ENCODE assay signal across 16 cellular contexts in the genomic region with DNA sequence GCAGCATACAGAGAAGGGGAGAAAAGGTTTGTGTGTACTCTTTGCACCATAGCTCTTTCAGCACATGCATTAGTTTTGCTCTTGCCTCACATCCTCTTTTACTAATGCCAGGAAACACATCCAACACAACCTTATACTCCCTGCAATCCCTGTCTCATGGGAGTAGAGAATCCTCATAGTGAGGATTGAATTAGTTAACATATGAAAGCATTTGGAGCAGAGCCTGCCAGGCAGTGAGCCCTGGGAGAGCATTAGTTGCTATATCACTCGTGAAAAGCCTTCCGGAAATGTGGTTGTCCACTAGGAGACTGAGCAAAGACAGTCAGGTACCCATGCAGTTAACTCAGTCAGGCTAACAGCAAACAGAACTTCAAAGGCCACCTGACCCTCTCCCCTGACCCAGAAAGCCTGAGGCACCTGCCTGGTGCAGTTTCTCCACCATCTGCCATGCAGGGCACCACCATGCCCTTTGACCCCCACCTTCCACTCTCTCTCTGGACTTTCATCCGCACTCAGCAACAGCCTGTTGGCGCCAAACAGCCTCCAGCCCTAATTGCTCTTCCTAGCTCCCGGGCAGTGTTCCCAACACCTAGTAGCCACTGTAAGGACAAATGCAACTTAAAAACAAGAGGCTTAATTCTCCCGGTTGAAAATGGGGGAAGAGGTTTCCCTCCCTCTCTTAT. TPM values are rescaled to one million over a fixed set of nuclear protein-coding genes. Genes with fewer than 3 reads are reported as not detected.
DNase-seq lines count a peak whose midpoint lies in the region; ATAC-seq and TF ChIP-seq lines count a peak whose summit lies in the region.
"Had no signal": no experiment of that assay in that cellular context is flagged by ENCODE, and none has a peak within 500 bp of the region (broad histone marks: within the 10 kb centered on the region; RNA-seq: fewer than 3 reads in every experiment).

No MANE protein-coding gene starts in this region.

- no peaks in the 10 kb centered on the region for H4K20me1 ChIP-seq in smooth muscle cell (ENCODE audit: low read depth)

- no peaks in the 10 kb centered on the region for H3K9me3 Mint-ChIP-seq in type B pancreatic cell

- 55% methylated on average over 6 of the region's 6 CpGs for WGBS in smooth muscle cell (ENCODE audit: low lambda C conversion rate)

- DNase-seq in DMS 273 (lab: John Stamatoyannopoulos, UW; ENCODE audit: unreplicated experiment) = peak; percentile 39
- no peak for DNase-seq in DMS 273 treated with DMSO at 0.1 percent for 48 hours (lab: John Stamatoyannopoulos, UW)
- peak; percentile 54 for DNase-seq in cerebellar cortex (ENCODE audit: low spot score)
- DNase-seq in left lobe of liver (ENCODE audit: low spot score) = peak; percentile 98
- no peak for DNase-seq in type B pancreatic cell (ENCODE audit: extremely low spot score, unreplicated experiment)
- no peak for DNase-seq in NCI-H2029 treated with DMSO at 0.1 percent for 48 hours (lab: John Stamatoyannopoulos, UW)
- no peak for DNase-seq in NAMALWA (ENCODE audit: low spot score)
- no peak for DNase-seq in smooth muscle cell (lab: John Stamatoyannopoulos, UW; ENCODE audit: unreplicated experiment)
- DNase-seq: activated CD8-positive, alpha-beta memory T cell treated with anti-CD3 and anti-CD28 coated beads, Interleukin-2, amount 50 U/mL, for 48 hours; effector CD4-positive, alpha-beta T cell; mesenchymal stem cell; NCI-H187; PC-3 had no signal

- TF ChIP-seq CTCF in type B pancreatic cell (conservative IDR thresholded peaks at IDR 0.05) (no peak), smooth muscle cell (IDR thresholded peaks at IDR 0.05; ENCODE audit: borderline replicate concordance, insufficient read depth, poor library complexity, severe bottlenecking) (no peak)

- H3K9me3 ChIP-seq in smooth muscle cell (replicated peaks; ENCODE audit: low read depth) = no peaks in the 10 kb centered on the region
- H3K9me3 ChIP-seq: suprapubic skin had no signal

- H3K36me3 ChIP-seq in smooth muscle cell (ENCODE audit: low read depth) = no peaks in the 10 kb centered on the region
- H3K36me3 ChIP-seq: suprapubic skin had no signal

- H3K4me2 ChIP-seq in smooth muscle cell = no peak overlapping the region

- peaks cover 11% of the 10 kb centered on the region for H3K4me1 Mint-ChIP-seq in type B pancreatic cell (ENCODE audit: unreplicated experiment)

- no peaks in the 10 kb centered on the region for H3K36me3 Mint-ChIP-seq in type B pancreatic cell

- no peaks in the 10 kb centered on the region for H3K27me3 ChIP-seq in smooth muscle cell (ENCODE audit: low read depth)
- H3K27me3 ChIP-seq: suprapubic skin had no signal

- no peaks in the 10 kb centered on the region for H3K4me1 ChIP-seq in smooth muscle cell (ENCODE audit: low read depth)
- H3K4me1 ChIP-seq: suprapubic skin had no signal

- no peaks in the 10 kb centered on the region for H3F3A ChIP-seq in smooth muscle cell (ENCODE audit: low read depth)

- no peaks in the 10 kb centered on the region for H3K27me3 Mint-ChIP-seq in type B pancreatic cell

- H2AFZ ChIP-seq in smooth muscle cell (ENCODE audit: low read depth) = no peak overlapping the region

- peak overlapping the region; percentile 10 for H3K27ac Mint-ChIP-seq in type B pancreatic cell

- no peak overlapping the region for H3K4me3 ChIP-seq in smooth muscle cell
- H3K4me3 ChIP-seq: suprapubic skin had no signal

- ATAC-seq in left lobe of liver = peak; percentile 77
- ATAC-seq: HCT116, PC-3 had no signal

- no peak overlapping the region for H3K4me3 Mint-ChIP-seq in type B pancreatic cell

- no peaks in the 10 kb centered on the region for H3K79me2 ChIP-seq in smooth muscle cell (ENCODE audit: low read depth)

- H3K27ac ChIP-seq in smooth muscle cell (ENCODE audit: low read depth) = no peak overlapping the region
- H3K27ac ChIP-seq: 22Rv1, suprapubic skin had no signal

- H3K9ac ChIP-seq in smooth muscle cell (ENCODE audit: low read depth) = no peak overlapping the region

RNA-seq across cellular contexts. Expression of a gene that starts 14.9 kb away (rescaled TPM):
- total RNA-seq in left lobe of liver (2,376 TPM), type B pancreatic cell (ENCODE audit: low replicate concordance) (125 and 163 TPM in 2 replicates), smooth muscle cell (0.09 and 0.31 TPM in 2 replicates)
- 1.9 and 3.0 TPM in 2 replicates for polyA plus RNA-seq in smooth muscle cell
- total RNA-seq: PC-3 had no signal

RNA-seq across cellular contexts. Expression of a gene that starts 18.3 kb away (rescaled TPM):
- total RNA-seq in left lobe of liver = not detected
- 0.72 and 1.1 TPM in 2 replicates for total RNA-seq in type B pancreatic cell (ENCODE audit: low replicate concordance)
- not detected in 2 replicates for total RNA-seq in smooth muscle cell
- polyA plus RNA-seq in smooth muscle cell = not detected in 2 replicates
- total RNA-seq: PC-3 had no signal

Comparison
In these comparisons a context has a peak if more than half of its experiments do, and no peak if none do; other contexts are left out.
1. DNase-seq: peak in DMS 273 (single experiment), cerebellar cortex (single experiment) and left lobe of liver (single experiment); none in DMS 273 treated with DMSO at 0.1 percent for 48 hours (single experiment), type B pancreatic cell (single experiment), NCI-H2029 treated with DMSO at 0.1 percent for 48 hours (single experiment), NAMALWA (single experiment) and smooth muscle cell (single experiment).
2. RNA of a gene that starts 14.9 kb away (total RNA-seq): 2,376 TPM in left lobe of liver (single experiment) and 125 to 163 TPM in type B pancreatic cell; 0.09 to 0.31 TPM in smooth muscle cell; every median in the first group is over 10 times any median in the second.